In genomic region chr2:19674051-19675002, GRCh38 we compare ENCODE assay signal across 16 cellular contexts.
"Had no signal": no experiment of that assay in that cellular context is flagged by ENCODE, and none has a peak within 500 bp of the region (broad histone marks: within the 10 kb centered on the region; RNA-seq: fewer than 3 reads in every experiment).

No MANE protein-coding gene starts in this region.

- H3K27ac Mint-ChIP-seq: activated naive CD8-positive, alpha-beta T cell treated with anti-CD3 and anti-CD28 coated beads, Interleukin-2, amount 10 ng/mL, durations not matched to agents 7 days and 5 days; mesothelial cell of epicardium; progenitor cell of endocrine pancreas; type B pancreatic cell had no signal

- DNase-seq: activated CD4-positive, alpha-beta T cell treated with anti-CD3 and anti-CD28 coated beads, Interleukin-2, amount 50 U/mL, for 48 hours; activated CD4-positive, CD25-positive, alpha-beta regulatory T cell treated with anti-CD3 and anti-CD28 coated beads, Interleukin-2, amount 50 U/mL, for 72 hours; activated gamma-delta T cell; activated naive CD8-positive, alpha-beta T cell treated with anti-CD3 and anti-CD28 coated beads, Interleukin-2, amount 10 ng/mL, durations not matched to agents 7 days and 5 days; activated T-cell treated with anti-CD3 and anti-CD28 coated beads, Interleukin-2, amount 50 U/mL, for 4 hours; aorta; gastrocnemius medialis; right lobe of liver; stimulated activated naive CD4-positive, alpha-beta T cell treated with Interleukin-2 at 50 U/mL for 16 hours had no signal

- FAIRE-seq: colon, endothelial cell of umbilical vein, keratinocyte had no signal

- H3K27me3 ChIP-seq: cardiac muscle cell, gastrocnemius medialis, right lobe of liver had no signal

- H3K27ac ChIP-seq: cardiac muscle cell, gastrocnemius medialis, right lobe of liver had no signal

- H3K36me3 Mint-ChIP-seq: activated naive CD8-positive, alpha-beta T cell treated with anti-CD3 and anti-CD28 coated beads, Interleukin-2, amount 10 ng/mL, durations not matched to agents 7 days and 5 days; mesothelial cell of epicardium; type B pancreatic cell had no signal

- H3K4me3 ChIP-seq: cardiac muscle cell, gastrocnemius medialis, right lobe of liver had no signal

- H3K27me3 Mint-ChIP-seq: progenitor cell of endocrine pancreas had no signal

- H3K4me1 Mint-ChIP-seq: activated naive CD8-positive, alpha-beta T cell treated with anti-CD3 and anti-CD28 coated beads, Interleukin-2, amount 10 ng/mL, durations not matched to agents 7 days and 5 days had no signal

- H3K9me3 Mint-ChIP-seq: activated naive CD8-positive, alpha-beta T cell treated with anti-CD3 and anti-CD28 coated beads, Interleukin-2, amount 10 ng/mL, durations not matched to agents 7 days and 5 days; activated T-cell treated with anti-CD3 and anti-CD28 coated beads, Interleukin-2, amount 50 U/mL, for 4 hours; mesothelial cell of epicardium; type B pancreatic cell had no signal

- H3K4me3 Mint-ChIP-seq: activated naive CD8-positive, alpha-beta T cell treated with anti-CD3 and anti-CD28 coated beads, Interleukin-2, amount 10 ng/mL, durations not matched to agents 7 days and 5 days; activated T-cell treated with anti-CD3 and anti-CD28 coated beads, Interleukin-2, amount 50 U/mL, for 4 hours; mesothelial cell of epicardium; type B pancreatic cell had no signal

- H3K36me3 ChIP-seq: cardiac muscle cell, gastrocnemius medialis, right lobe of liver had no signal

- ATAC-seq: activated T-cell treated with anti-CD3 and anti-CD28 coated beads, Interleukin-2, amount 50 U/mL, for 4 hours had no signal

- H3K9me3 ChIP-seq: gastrocnemius medialis, right lobe of liver had no signal
